Comparison of ENCODE assay signal across 10 cellular contexts in genomic region chr9:124284940-124285441, GRCh38. TPM values are rescaled to one million over a fixed set of nuclear protein-coding genes. Genes with fewer than 3 reads are reported as not detected.
A peak's percentile ranks its signal among the peaks of the same experiment; 100 is the strongest.
DNase-seq lines count a peak whose midpoint lies in the region; ATAC-seq and TF ChIP-seq lines count a peak whose summit lies in the region.
"Had no signal": no experiment of that assay in that cellular context is flagged by ENCODE, and none has a peak within 500 bp of the region (broad histone marks: within the 10 kb centered on the region; RNA-seq: fewer than 3 reads in every experiment).

No MANE protein-coding gene starts in this region.

- H3K27me3 ChIP-seq in adipocyte (replicated peaks; ENCODE audit: control insufficient read depth, insufficient read depth, low read length) (no peaks in the 10 kb centered on the region), skeletal muscle satellite cell (ENCODE audit: control insufficient read depth, insufficient read depth, low read length) (no peaks in the 10 kb centered on the region)

- H3K9me3 ChIP-seq in adipocyte (ENCODE audit: control insufficient read depth, low read length) (no peaks in the 10 kb centered on the region), skeletal muscle satellite cell (replicated peaks; ENCODE audit: low read length) (no peaks in the 10 kb centered on the region)

- TF ChIP-seq POLR2A in lower leg skin (IDR thresholded peaks at IDR 0.05) = no peak

- H3K36me3 ChIP-seq in adipocyte (ENCODE audit: control insufficient read depth, insufficient read depth, low read length, severe bottlenecking) = peaks cover 12% of the 10 kb centered on the region
- peaks cover 31% of the 10 kb centered on the region for H3K36me3 ChIP-seq in skeletal muscle satellite cell (ENCODE audit: insufficient read depth, low read length)

- peak overlapping the region; percentile 54 for H3K4me3 ChIP-seq in adipocyte (ENCODE audit: low read length)
- H3K4me3 ChIP-seq in skeletal muscle satellite cell (ENCODE audit: low read length) = peak overlapping the region; percentile 45
- H3K4me3 ChIP-seq in lower leg skin (ENCODE audit: low read depth, poor library complexity, severe bottlenecking) = no peak overlapping the region

- intact Hi-C loops in left ventricle myocardium superior (cut with micrococcal nuclease) (no loop called here), lower leg skin (cut with DNase I; ENCODE audit: low total_unique reads) (no loop called here)

- H3K9ac ChIP-seq in adipocyte (ENCODE audit: low read length) = peak overlapping the region; percentile 89
- peak overlapping the region; percentile 81 for H3K9ac ChIP-seq in skeletal muscle satellite cell (ENCODE audit: low read depth, low read length)

- H3K4me2 ChIP-seq in skeletal muscle satellite cell (ENCODE audit: low read length) = peak overlapping the region; percentile 63

- ATAC-seq in left ventricle myocardium superior = peak; percentile 66
- no peak for ATAC-seq in HG02798 (IDR thresholded peaks at IDR 0.05; ENCODE audit: poor library complexity, unreplicated experiment)
- no peak for ATAC-seq in HG03439 (IDR thresholded peaks at IDR 0.05; ENCODE audit: unreplicated experiment)

- no peak for TF ChIP-seq CTCF in lower leg skin (IDR thresholded peaks at IDR 0.05)

- H3K4me1 ChIP-seq in adipocyte (ENCODE audit: control insufficient read depth, insufficient read depth, low read length) (peaks cover 86% of the 10 kb centered on the region), skeletal muscle satellite cell (ENCODE audit: control insufficient read depth, insufficient read depth, low read length) (peaks cover 82% of the 10 kb centered on the region)

- peak; percentile 48 for DNase-seq in GM03348 (ENCODE audit: low spot score)
- no peak for DNase-seq in adipocyte (ENCODE audit: low read depth)
- DNase-seq in left ventricle myocardium superior = peak; percentile 62
- no peak for DNase-seq in lower leg skin (ENCODE audit: low spot score in 2 of 2)
- no peak for DNase-seq in hepatic stellate cell (ENCODE audit: low spot score)
- DNase-seq: activated T-cell treated with anti-CD3 and anti-CD28 coated beads for 4 hours, NCI-H510A had no signal

- 47 to 58% methylated on average over 18 of the region's 18 CpGs for WGBS in lower leg skin, 2 donors

RNA-seq across cellular contexts. Expression of gene NEK6, which starts 27.2 kb away (rescaled TPM):
- total RNA-seq in left ventricle myocardium superior = 7.7 TPM
- 21.0 and 27.1 TPM in 2 replicates for total RNA-seq in skeletal muscle satellite cell (2012; rRNA removed)
- 10 to 100 TPM in 2 of 4 donors, 1 to 10 TPM in 2; 6.0 to 14.7 (median 9.1) TPM for total RNA-seq in lower leg skin

Comparison
In these comparisons a context has a peak if more than half of its experiments do, and no peak if none do; other contexts are left out.
1. DNase-seq: peak in GM03348 (single experiment) and left ventricle myocardium superior (single experiment); none in adipocyte (single experiment), lower leg skin (0 of 2) and hepatic stellate cell (single experiment).